In the genomic region with DNA sequence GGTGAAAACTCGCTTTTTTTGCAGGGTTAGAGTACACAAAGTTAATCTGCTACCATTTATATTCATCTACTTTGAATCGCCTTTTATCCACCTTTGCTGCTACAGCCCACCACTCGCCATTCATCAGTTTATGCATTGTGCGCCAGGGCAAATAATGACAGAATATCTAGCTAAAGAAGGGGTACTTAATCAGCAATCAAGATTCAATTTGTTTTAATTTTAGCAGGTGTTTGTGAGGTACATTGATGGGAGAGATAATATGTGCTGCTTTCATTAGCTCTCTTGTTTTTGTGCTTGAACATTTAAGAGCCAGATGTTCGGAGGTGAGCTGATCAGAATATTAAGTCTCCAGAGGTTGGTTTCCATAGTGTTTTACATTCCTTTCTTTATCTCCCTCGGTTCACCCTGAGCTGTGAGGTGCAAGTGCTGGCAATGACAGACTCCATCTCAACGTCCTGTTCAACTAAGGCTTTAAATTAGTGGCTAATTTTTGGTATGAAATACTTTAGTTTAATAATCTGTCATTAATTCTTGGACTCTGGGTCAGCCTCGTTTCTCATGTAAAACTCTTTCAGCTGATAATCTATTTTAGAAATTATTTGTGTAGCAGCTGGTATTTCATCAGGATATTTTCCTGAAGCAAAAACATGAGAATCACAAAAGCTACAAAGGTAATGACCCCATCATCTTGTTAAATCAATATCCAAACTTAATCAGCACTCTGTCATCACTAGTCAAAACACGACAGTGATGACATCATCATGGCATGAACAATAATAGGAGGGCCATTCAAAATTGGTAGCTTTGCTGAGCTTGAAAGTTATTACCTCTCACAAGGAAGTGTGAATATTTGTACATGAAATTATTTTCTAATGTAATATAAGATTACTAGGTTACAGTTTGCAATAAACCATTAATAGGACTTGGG, we compare ENCODE assay signal across 31 cellular contexts.
"Had no signal": no experiment of that assay in that cellular context is flagged by ENCODE, and none has a peak within 500 bp of the region (broad histone marks: within the 10 kb centered on the region; RNA-seq: fewer than 3 reads in every experiment).

No MANE protein-coding gene starts in this region.

- H3K4me3 Mint-ChIP-seq: activated CD4-positive, alpha-beta T cell treated with anti-CD3 and anti-CD28 coated beads for 36 hours; activated CD4-positive, alpha-beta T cell treated with anti-CD3 and anti-CD28 coated beads, Interleukin-2, amount 10 ng/mL, durations not matched to agents 7 days and 5 days; activated CD8-positive, alpha-beta T cell treated with anti-CD3 and anti-CD28 coated beads, Interleukin-2, amount 10 ng/mL, durations not matched to agents 7 days and 5 days; activated naive CD4-positive, alpha-beta T cell treated with anti-CD3 and anti-CD28 coated beads, Interleukin-2, amount 50 U/mL, for 24 hours; activated T-cell treated with anti-CD3 and anti-CD28 coated beads, Interleukin-2, amount 50 U/mL, for 24 hours; T-helper 1 cell treated with Interleukin-12 subunit alpha and Interleukin-12 subunit beta and Interleukin-4 antibody, amounts not matched to agents 30 μg/mL and 1 μg/mL, for 36 hours; T-helper 2 cell treated with Interferon-gamma antibody and Interleukin-4, amounts not matched to agents 5 μg/mL and 100 μg/mL, for 36 hours had no signal

- H3K4me3 ChIP-seq: adrenal gland, body of pancreas, breast epithelium, Peyer's patch, SJSA1 had no signal

- H3K27me3 Mint-ChIP-seq: activated T-cell treated with anti-CD3 and anti-CD28 coated beads, Interleukin-2, amount 50 U/mL, for 24 hours had no signal

- H3K4me2 ChIP-seq: SK-N-SH had no signal

- H3K9me2 ChIP-seq: SK-N-SH had no signal

- H3K9me3 Mint-ChIP-seq: activated CD4-positive, alpha-beta T cell treated with anti-CD3 and anti-CD28 coated beads, Interleukin-2, amount 10 ng/mL, durations not matched to agents 7 days and 5 days; activated naive CD4-positive, alpha-beta T cell treated with anti-CD3 and anti-CD28 coated beads, Interleukin-2, amount 50 U/mL, for 24 hours; activated T-cell treated with anti-CD3 and anti-CD28 coated beads, Interleukin-2, amount 50 U/mL, for 24 hours; activated T-helper 2 cell treated with anti-CD3 and anti-CD28 coated beads, Interferon-gamma antibody, Interleukin-2, Interleukin-4, amounts not matched to agents 10 μg/mL and 5 μg/mL and 100 μg/mL, durations not matched to agents 14 hours and 24 hours and 36 hours; T-helper 1 cell treated with Interleukin-12 subunit alpha and Interleukin-12 subunit beta and Interleukin-4 antibody, amounts not matched to agents 30 μg/mL and 1 μg/mL, for 36 hours; T-helper 2 cell treated with Interferon-gamma antibody and Interleukin-4, amounts not matched to agents 5 μg/mL and 100 μg/mL, for 36 hours had no signal

- H3K27ac ChIP-seq: adrenal gland, body of pancreas, breast epithelium, Peyer's patch, SJSA1 had no signal

- H3K27me3 ChIP-seq: adrenal gland, body of pancreas, breast epithelium, Peyer's patch, SJSA1 had no signal

- ATAC-seq: activated CD4-positive, alpha-beta T cell treated with anti-CD3 and anti-CD28 coated beads for 36 hours; activated CD4-positive, CD25-positive, alpha-beta regulatory T cell treated with anti-CD3 and anti-CD28 coated beads, Interleukin-2, amount 50 U/mL, for 24 hours; activated CD8-positive, alpha-beta T cell treated with anti-CD3 and anti-CD28 coated beads, Interleukin-2, amount 10 ng/mL, durations not matched to agents 7 days and 5 days; body of pancreas; PC-3 had no signal

- H3K27ac Mint-ChIP-seq: activated CD4-positive, alpha-beta T cell treated with anti-CD3 and anti-CD28 coated beads for 36 hours; activated CD4-positive, alpha-beta T cell treated with anti-CD3 and anti-CD28 coated beads, Interleukin-2, amount 10 ng/mL, durations not matched to agents 7 days and 5 days; activated CD8-positive, alpha-beta T cell treated with anti-CD3 and anti-CD28 coated beads, Interleukin-2, amount 10 ng/mL, durations not matched to agents 7 days and 5 days; activated naive CD4-positive, alpha-beta T cell treated with anti-CD3 and anti-CD28 coated beads, Interleukin-2, amount 50 U/mL, for 24 hours; activated T-cell treated with anti-CD3 and anti-CD28 coated beads, Interleukin-2, amount 50 U/mL, for 24 hours; activated T-helper 2 cell treated with anti-CD3 and anti-CD28 coated beads, Interferon-gamma antibody, Interleukin-2, Interleukin-4, amounts not matched to agents 10 μg/mL and 5 μg/mL and 100 μg/mL, durations not matched to agents 14 hours and 24 hours and 36 hours; T-helper 1 cell treated with Interleukin-12 subunit alpha and Interleukin-12 subunit beta and Interleukin-4 antibody, amounts not matched to agents 30 μg/mL and 1 μg/mL, for 36 hours; T-helper 2 cell treated with Interferon-gamma antibody and Interleukin-4, amounts not matched to agents 5 μg/mL and 100 μg/mL, for 36 hours had no signal

- H3K36me3 ChIP-seq: adrenal gland, breast epithelium, Peyer's patch, SJSA1 had no signal

- DNase-seq: activated CD4-positive, alpha-beta T cell treated with anti-CD3 and anti-CD28 coated beads for 36 hours; activated CD4-positive, alpha-beta T cell treated with anti-CD3 and anti-CD28 coated beads, Interleukin-2, amount 10 ng/mL, durations not matched to agents 7 days and 5 days; activated CD4-positive, alpha-beta T cell treated with anti-CD3 and anti-CD28 coated beads, Interleukin-2, amount 50 U/mL, for 48 hours; activated CD8-positive, alpha-beta T cell treated with anti-CD3 and anti-CD28 coated beads, Interleukin-2, amount 10 ng/mL, durations not matched to agents 7 days and 5 days; activated gamma-delta T cell; activated naive CD4-positive, alpha-beta T cell treated with Interleukin-2 at 50 U/mL for 16 hours; activated T-cell treated with anti-CD3 and anti-CD28 coated beads, Interleukin-2, amount 50 U/mL, for 24 hours; adrenal gland; body of pancreas; caudate nucleus; cerebellar nuclear complex; NCI-H1436 treated with DMSO at 0.1 percent for 48 hours; NCI-H187; NCI-H2029 treated with DMSO at 0.1 percent for 48 hours; NCI-H2107; NCI-H2171; NCI-H510A; NCI-H526; NCI-H82; PC-3; Peyer's patch; RPMI8226; SHP77 treated with DMSO at 0.1 percent for 48 hours; SK-N-SH had no signal

- H3K4me1 ChIP-seq: adrenal gland, body of pancreas, breast epithelium, Peyer's patch, SJSA1 had no signal

- H3K4me1 Mint-ChIP-seq: activated CD4-positive, alpha-beta T cell treated with anti-CD3 and anti-CD28 coated beads for 36 hours; activated CD4-positive, alpha-beta T cell treated with anti-CD3 and anti-CD28 coated beads, Interleukin-2, amount 10 ng/mL, durations not matched to agents 7 days and 5 days; activated naive CD4-positive, alpha-beta T cell treated with anti-CD3 and anti-CD28 coated beads, Interleukin-2, amount 50 U/mL, for 24 hours had no signal

- H3K36me3 Mint-ChIP-seq: activated naive CD4-positive, alpha-beta T cell treated with anti-CD3 and anti-CD28 coated beads, Interleukin-2, amount 50 U/mL, for 24 hours had no signal

- H3K9me3 ChIP-seq: adrenal gland, body of pancreas, breast epithelium, Peyer's patch, SJSA1, SK-N-SH had no signal
